Comparison of ENCODE assay signal across 1 cellular context in genomic region chr16:85136705-85137322, GRCh38.
TF ChIP-seq lines count a peak whose summit lies in the region.

No MANE protein-coding gene starts in this region.

TF ChIP-seq in HCT116, 20 proteins besides CTCF, POLR2A, EP300 and RAD21 (continued from another document):
- TF ChIP-seq REST (IDR thresholded peaks at IDR 0.05; ENCODE audit: low read depth) (no peak), SIN3A (IDR thresholded peaks at IDR 0.05; ENCODE audit: low read depth) (no peak), ZNF274 (IDR thresholded peaks at IDR 0.05; ENCODE audit: low read depth, low read length) (no peak), ZBTB33 (IDR thresholded peaks at IDR 0.05; ENCODE audit: extremely low read depth, insufficient replicate concordance, low read length) (no peak), POLR2AphosphoS5 (IDR thresholded peaks at IDR 0.05; ENCODE audit: low read depth, low read length) (no peak)
TF ChIP-seq in HCT116: peak in this region for 0.
